In genomic region chr1:22104865-22105437, GRCh38 we compare ENCODE assay signal across 10 cellular contexts. TPM values are rescaled to one million over a fixed set of nuclear protein-coding genes. Genes with fewer than 3 reads are reported as not detected.
DNase-seq lines count a peak whose midpoint lies in the region; ATAC-seq and TF ChIP-seq lines count a peak whose summit lies in the region.
"Had no signal": no experiment of that assay in that cellular context is flagged by ENCODE, and none has a peak within 500 bp of the region (broad histone marks: within the 10 kb centered on the region; RNA-seq: fewer than 3 reads in every experiment).

No MANE protein-coding gene starts in this region.

- peak; percentile 7 for DNase-seq in stimulated activated CD8-positive, alpha-beta memory T cell treated with anti-CD3 and anti-CD28 coated beads, Interleukin-12 subunit alpha, Interleukin-12 subunit beta, amount 100 ng/mL, for 1 hour (ENCODE audit: low read depth)
- DNase-seq in stimulated activated CD8-positive, alpha-beta memory T cell treated with anti-CD3 and anti-CD28 coated beads, Interleukin-4, amount 100 ng/mL, for 48 hours = no peak
- DNase-seq in activated CD4-positive, alpha-beta T cell treated with anti-CD3 and anti-CD28 coated beads, Interleukin-2, amount 50 U/mL, for 1 hour = peak; percentile 32
- peak in 1 of 2 donors; percentile 42 for DNase-seq in central memory CD8-positive, alpha-beta T cell (ENCODE audit: low spot score in 2 of 2)
- no peak for DNase-seq in upper lobe of left lung
- DNase-seq in ecto neural progenitor cell (ENCODE audit: low spot score) = no peak
- no peak for DNase-seq in left cardiac atrium
- DNase-seq: left ventricle myocardium inferior, stomach had no signal

- TF ChIP-seq POLR2A in upper lobe of left lung (IDR thresholded peaks at IDR 0.05) = no peak

- peaks cover 0 to 47% (median 4%) of the 10 kb centered on the region in 4 donors for H3K36me3 ChIP-seq in upper lobe of left lung
- H3K36me3 ChIP-seq: left ventricle myocardium inferior had no signal

- WGBS in upper lobe of left lung, 2 donors = 80 to 90% methylated on average over 6 of the region's 6 CpGs

- no peaks in the 10 kb centered on the region for H3K27me3 ChIP-seq in upper lobe of left lung
- H3K27me3 ChIP-seq: stomach had no signal

- H3K4me1 Mint-ChIP-seq in central memory CD8-positive, alpha-beta T cell = peaks cover 71% of the 10 kb centered on the region

- peaks cover 12% of the 10 kb centered on the region for H3K36me3 Mint-ChIP-seq in central memory CD8-positive, alpha-beta T cell (ENCODE audit: insufficient read depth)

- no peaks in the 10 kb centered on the region for H3K9me3 ChIP-seq in upper lobe of left lung
- H3K9me3 ChIP-seq: left ventricle myocardium inferior, stomach had no signal

- no peak overlapping the region for H3K4me3 ChIP-seq in upper lobe of left lung
- H3K4me3 ChIP-seq: left ventricle myocardium inferior, stomach had no signal

- H3K9me3 Mint-ChIP-seq in central memory CD8-positive, alpha-beta T cell = no peaks in the 10 kb centered on the region

- peaks cover 3 to 38% (median 9%) of the 10 kb centered on the region in 4 donors for H3K4me1 ChIP-seq in upper lobe of left lung

- TF ChIP-seq CTCF in upper lobe of left lung (IDR thresholded peaks at IDR 0.05) = no peak

- H3K4me3 Mint-ChIP-seq in central memory CD8-positive, alpha-beta T cell = peak overlapping the region; percentile 52

- no peaks in the 10 kb centered on the region for H3K27me3 Mint-ChIP-seq in central memory CD8-positive, alpha-beta T cell

- no peak overlapping the region for H3K27ac ChIP-seq in upper lobe of left lung
- H3K27ac ChIP-seq: left ventricle myocardium inferior, stomach had no signal

- H3K27ac Mint-ChIP-seq in central memory CD8-positive, alpha-beta T cell (ENCODE audit: low read depth) = peak overlapping the region; percentile 84

- ATAC-seq in central memory CD8-positive, alpha-beta T cell (replicated peaks; ENCODE audit: extremely low read depth, poor library complexity, severe bottlenecking) = peak; percentile 95
- no peak for ATAC-seq in upper lobe of left lung (ENCODE audit: low FRiP score in 2 of 2)
- ATAC-seq in left cardiac atrium = no peak
- ATAC-seq in GM18873 (IDR thresholded peaks at IDR 0.05; ENCODE audit: low FRiP score, unreplicated experiment) = no peak

- TF ChIP-seq EP300 in upper lobe of left lung (IDR thresholded peaks at IDR 0.05) = no peak

- intact Hi-C loops in left cardiac atrium (cut with DNase I) = loop anchor here (2.0 to 10.0 kb wide), 3 partner anchors 170 to 312 kb away; no protein-coding TSS in a partner anchor

RNA-seq across cellular contexts. Expression of gene WNT4, which starts 37.9 kb away (rescaled TPM):
- 1 to 10 TPM; 1.0 to 3.2 (median 2.0) TPM for total RNA-seq in upper lobe of left lung
- under 1 TPM in 1 of 2 donors, not detected in 1; 0.18 TPM for total RNA-seq in left cardiac atrium
- total RNA-seq: left ventricle myocardium inferior had no signal

RNA-seq across cellular contexts. Expression of gene CDC42, which starts 52.4 kb away (rescaled TPM):
- 100 to 1,000 TPM in 4 of 6 donors, 10 to 100 TPM in 2; 24.1 to 248 (median 213) TPM for total RNA-seq in upper lobe of left lung
- total RNA-seq in left cardiac atrium = 100 to 1,000 TPM; 149 to 170 TPM

Comparison
In these comparisons a context has a peak if more than half of its experiments do, and no peak if none do; other contexts are left out.
1. DNase-seq: peak in stimulated activated CD8-positive, alpha-beta memory T cell treated with anti-CD3 and anti-CD28 coated beads, Interleukin-12 subunit alpha, Interleukin-12 subunit beta, amount 100 ng/mL, for 1 hour (single experiment) and activated CD4-positive, alpha-beta T cell treated with anti-CD3 and anti-CD28 coated beads, Interleukin-2, amount 50 U/mL, for 1 hour (single experiment); none in stimulated activated CD8-positive, alpha-beta memory T cell treated with anti-CD3 and anti-CD28 coated beads, Interleukin-4, amount 100 ng/mL, for 48 hours (single experiment), upper lobe of left lung (0 of 2), ecto neural progenitor cell (single experiment) and left cardiac atrium (single experiment).